Comparison of ENCODE assay signal across 7 cellular contexts in genomic region chr13:38530492-38530891, GRCh38.
DNase-seq lines count a peak whose midpoint lies in the region; ATAC-seq and TF ChIP-seq lines count a peak whose summit lies in the region.

No MANE protein-coding gene starts in this region.

- H3K56ac ChIP-seq in IMR-90 (ENCODE audit: extremely low read depth, insufficient read depth, low read length): no peak overlapping the region

- H2BK120ac ChIP-seq in IMR-90 (ENCODE audit: low read depth, low read length): no peak overlapping the region

- no peaks in the 10 kb centered on the region for H3K9me1 ChIP-seq in IMR-90 (ENCODE audit: insufficient read depth, low read length)

- in situ Hi-C loops in IMR-90 (cut with MboI; ENCODE audit: low sequenced_read_pairs): no loop called here

- H3K18ac ChIP-seq in IMR-90 (ENCODE audit: low read depth, low read length): no peak overlapping the region

- no peaks in the 10 kb centered on the region for H4K20me1 ChIP-seq in IMR-90 (ENCODE audit: insufficient read depth, low read length)

- H3K27me3 Mint-ChIP-seq in brain (no peaks in the 10 kb centered on the region), neural crest cell (ENCODE audit: low read depth) (peaks cover 5% of the 10 kb centered on the region)

- H3K9ac ChIP-seq in IMR-90 (ENCODE audit: low read depth, low read length): no peak overlapping the region

- no peak overlapping the region for H2BK15ac ChIP-seq in IMR-90 (ENCODE audit: low read depth, low read length)

- DNase-seq in GM06990 (ENCODE audit: extremely low read depth, insufficient read length): no peak
- peak; percentile 1 for DNase-seq in IMR-90
- DNase-seq in neural crest cell (ENCODE audit: low read depth, low spot score): no peak
- DNase-seq in stimulated activated CD8-positive, alpha-beta memory T cell treated with anti-CD3 and anti-CD28 coated beads, Interleukin-4, amount 100 ng/mL, for 48 hours: no peak
- no peak for DNase-seq in cerebellar cortex (ENCODE audit: low spot score)

- no peak overlapping the region for H2BK5ac ChIP-seq in IMR-90 (ENCODE audit: low read depth, low read length, poor library complexity, severe bottlenecking)

- CTCF ChIA-PET in IMR-90 (lab: Yijun Ruan, JAX): no interaction called here

- H3K27ac Mint-ChIP-seq in brain (no peak overlapping the region), neural crest cell (ENCODE audit: unreplicated experiment) (no peak overlapping the region)

- H3K27me3 ChIP-seq in GM06990 (replicated peaks; ENCODE audit: control insufficient read depth, insufficient read depth, low read length) (no peaks in the 10 kb centered on the region), IMR-90 (ENCODE audit: control insufficient read depth, insufficient read depth, low read length) (no peaks in the 10 kb centered on the region)

- H3K4me1 Mint-ChIP-seq in brain: peaks cover 20% of the 10 kb centered on the region
- no peaks in the 10 kb centered on the region for H3K4me1 Mint-ChIP-seq in neural crest cell

- ATAC-seq in IMR-90 (ENCODE audit: low read depth): no peak
- ATAC-seq in GM19035 (IDR thresholded peaks at IDR 0.05; ENCODE audit: unreplicated experiment): no peak

- POLR2A ChIA-PET in IMR-90 (lab: Charles Lee; ENCODE audit: unreplicated experiment): no interaction called here

- no peaks in the 10 kb centered on the region for H3K79me1 ChIP-seq in IMR-90 (ENCODE audit: low read depth in 1 of 2, low read length in 2 of 2)

- intact Hi-C loops in IMR-90 (cut with micrococcal nuclease): loop anchor here (2.0 kb wide), 1 partner anchor 890 kb away; no protein-coding TSS in a partner anchor

- no peak overlapping the region for H2AK5ac ChIP-seq in IMR-90 (ENCODE audit: low read depth, low read length)

- no peak overlapping the region for H3K4ac ChIP-seq in IMR-90 (ENCODE audit: low read depth, low read length)

- no peak overlapping the region for H3K14ac ChIP-seq in IMR-90 (replicated peaks; ENCODE audit: low read depth, low read length)

- H3K4me2 ChIP-seq in IMR-90 (ENCODE audit: low read depth, low read length): no peak overlapping the region

- no CpG with 5 or more reads among the region's 3 CpGs for WGBS in IMR-90 (ENCODE audit: extremely low coverage in 2 of 2, insufficient read length in 1 of 2), 2 experiments

- no peak overlapping the region for H3K4me3 ChIP-seq in GM06990 (replicated peaks; ENCODE audit: low read depth, low read length)
- H3K4me3 ChIP-seq in IMR-90 (ENCODE audit: insufficient read depth, low read depth, low read length): no peak overlapping the region

- H3K36me3 Mint-ChIP-seq in brain: no peaks in the 10 kb centered on the region
- H3K36me3 Mint-ChIP-seq in neural crest cell (ENCODE audit: low read depth): no peaks in the 10 kb centered on the region

- no peaks in the 10 kb centered on the region for H3K4me1 ChIP-seq in IMR-90 (ENCODE audit: control insufficient read depth, insufficient read depth, low read length)

- no TSS peak for BruUV-seq in IMR-90 (replicated peaks; lab: Mats Ljungman, UMichigan)

- H2AFZ ChIP-seq in IMR-90 (replicated peaks; ENCODE audit: low read length, poor library complexity): no peak overlapping the region

- no peaks in the 10 kb centered on the region for H3K36me3 ChIP-seq in GM06990 (ENCODE audit: control insufficient read depth, insufficient read depth, low read length)
- H3K36me3 ChIP-seq in IMR-90 (ENCODE audit: control insufficient read depth, insufficient read depth, low read length): no peaks in the 10 kb centered on the region

- H3K4me3 Mint-ChIP-seq in brain: no peak overlapping the region
- no peak overlapping the region for H3K4me3 Mint-ChIP-seq in neural crest cell

- no peak overlapping the region for H3K27ac ChIP-seq in IMR-90 (ENCODE audit: insufficient read depth, low read length)

- peak; percentile 31 for TF ChIP-seq RAD21 in IMR-90 (IDR thresholded peaks at IDR 0.05; ENCODE audit: low read length)

- dilution Hi-C loops in IMR-90 (cut with HindIII; ENCODE audit: low sequenced_read_pairs, unreplicated experiment): no loop called here

- H4K5ac ChIP-seq in IMR-90 (ENCODE audit: low read depth, low read length): no peak overlapping the region

- TF ChIP-seq CTCF in GM06990 (IDR thresholded peaks at IDR 0.05; ENCODE audit: insufficient read depth, low read length, poor library complexity, severe bottlenecking): peak; percentile 16
- TF ChIP-seq CTCF in IMR-90 (conservative IDR thresholded peaks at IDR 0.05; ENCODE audit: low read depth, low read length): peak; percentile 32
- TF ChIP-seq CTCF in brain (conservative IDR thresholded peaks at IDR 0.05): peak; percentile 70 to 78
- TF ChIP-seq CTCF in neural crest cell (conservative IDR thresholded peaks at IDR 0.05): peak; percentile 62

- H2AK9ac ChIP-seq in IMR-90 (replicated peaks; ENCODE audit: low read depth, low read length, poor library complexity): no peak overlapping the region

- H3K9me3 ChIP-seq in IMR-90 (ENCODE audit: control insufficient read depth, insufficient read depth, low read length): no peaks in the 10 kb centered on the region

- no peak overlapping the region for H3K23ac ChIP-seq in IMR-90 (ENCODE audit: low read depth, low read length)

- no peak for TF ChIP-seq POLR2A in IMR-90 (IDR thresholded peaks at IDR 0.05; ENCODE audit: low read depth, low read length)

- no peak overlapping the region for H4K91ac ChIP-seq in IMR-90 (ENCODE audit: insufficient read depth, low read depth, low read length)

- no peak overlapping the region for H4K8ac ChIP-seq in IMR-90 (ENCODE audit: low read depth in 2 of 2, low read length in 2 of 2)

- H3K9me3 Mint-ChIP-seq in brain: no peaks in the 10 kb centered on the region
- no peaks in the 10 kb centered on the region for H3K9me3 Mint-ChIP-seq in neural crest cell

- no peak overlapping the region for H2BK20ac ChIP-seq in IMR-90 (ENCODE audit: low read depth, low read length)

TF ChIP-seq in IMR-90, 13 proteins besides CTCF, POLR2A, EP300 and RAD21:
- TF ChIP-seq ELK1 (IDR thresholded peaks at IDR 0.05; ENCODE audit: borderline replicate concordance, low read depth, low read length) (no peak), CHD1 (IDR thresholded peaks at IDR 0.05; ENCODE audit: low read depth, low read length) (no peak), MAFK (IDR thresholded peaks at IDR 0.05; ENCODE audit: low read depth, low read length) (no peak), SMC3 (IDR thresholded peaks at IDR 0.05; ENCODE audit: low read depth, low read length) (no peak), NFE2L2 (IDR thresholded peaks at IDR 0.05; ENCODE audit: low read depth, low read length) (no peak), BHLHE40 (IDR thresholded peaks at IDR 0.05; ENCODE audit: low read depth, low read length) (no peak), RFX5 (IDR thresholded peaks at IDR 0.05; ENCODE audit: low read depth, low read length) (no peak), FOS (IDR thresholded peaks at IDR 0.05; ENCODE audit: low read depth, low read length) (no peak), MAZ (IDR thresholded peaks at IDR 0.05; ENCODE audit: borderline replicate concordance, low read depth, low read length) (no peak), CEBPB (IDR thresholded peaks at IDR 0.05; ENCODE audit: low read depth, low read length) (no peak)
- TF ChIP-seq, protein P1, sequence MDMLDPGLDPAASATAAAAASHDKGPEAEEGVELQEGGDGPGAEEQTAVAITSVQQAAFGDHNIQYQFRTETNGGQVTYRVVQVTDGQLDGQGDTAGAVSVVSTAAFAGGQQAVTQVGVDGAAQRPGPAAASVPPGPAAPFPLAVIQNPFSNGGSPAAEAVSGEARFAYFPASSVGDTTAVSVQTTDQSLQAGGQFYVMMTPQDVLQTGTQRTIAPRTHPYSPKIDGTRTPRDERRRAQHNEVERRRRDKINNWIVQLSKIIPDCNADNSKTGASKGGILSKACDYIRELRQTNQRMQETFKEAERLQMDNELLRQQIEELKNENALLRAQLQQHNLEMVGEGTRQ (IDR thresholded peaks at IDR 0.05; ENCODE audit: low read depth, low read length): no peak

Comparison
In these comparisons a context has a peak if more than half of its experiments do, and no peak if none do; other contexts are left out.
1. CTCF ChIP-seq: peak in every context shown above with its lines; median percentile 74 in brain; 62 in neural crest cell; 32 in IMR-90; 16 in GM06990.